ENCODE assay signal across 27 cellular contexts in genomic region chr5:109885205-109885604, GRCh38.
"Had no signal": no experiment of that assay in that cellular context is flagged by ENCODE, and none has a peak within 500 bp of the region (broad histone marks: within the 10 kb centered on the region; RNA-seq: fewer than 3 reads in every experiment).

No MANE protein-coding gene starts in this region.

- H3K9me3 ChIP-seq: neutrophil, pancreas, psoas muscle, right lobe of liver, sigmoid colon, suprapubic skin, testis, tibial artery, transverse colon, vagina had no signal

- H3K27me3 Mint-ChIP-seq: naive thymus-derived CD4-positive, alpha-beta T cell; progenitor cell of endocrine pancreas; stimulated activated naive CD8-positive, alpha-beta T cell treated with anti-CD3 and anti-CD28 coated beads, Interleukin-15, Interleukin-2, amounts not matched to agents 100 ng/mL and 50 ng/mL, for 24 hours; type B pancreatic cell had no signal

- H3K9me3 Mint-ChIP-seq: natural killer cell; nephron; stimulated activated effector memory CD8-positive, alpha-beta T cell treated with anti-CD3 and anti-CD28 coated beads, Interleukin-12 subunit alpha, Interleukin-12 subunit beta, amount 100 ng/mL, for 72 hours; stimulated activated naive CD8-positive, alpha-beta T cell treated with anti-CD3 and anti-CD28 coated beads, Interleukin-15, Interleukin-2, amounts not matched to agents 100 ng/mL and 50 ng/mL, for 24 hours; type B pancreatic cell had no signal

- H2AFZ ChIP-seq: neural progenitor cell had no signal

- H3K27ac ChIP-seq: neural progenitor cell, neutrophil, pancreas, psoas muscle, right lobe of liver, sigmoid colon, suprapubic skin, testis, tibial artery, transverse colon, vagina had no signal

- H3K36me3 ChIP-seq: neural progenitor cell, neutrophil, pancreas, right lobe of liver, sigmoid colon, suprapubic skin, tibial artery, transverse colon, vagina had no signal

- H3K4me2 ChIP-seq: neural progenitor cell had no signal

- H3K4me1 ChIP-seq: pancreas, psoas muscle, right lobe of liver, sigmoid colon, suprapubic skin, testis, tibial artery, transverse colon, vagina had no signal

- H3K4me3 ChIP-seq: neural progenitor cell, pancreas, psoas muscle, right lobe of liver, sigmoid colon, suprapubic skin, testis, tibial artery, transverse colon, vagina had no signal

- ATAC-seq: naive thymus-derived CD4-positive, alpha-beta T cell; natural killer cell; pancreas; psoas muscle; right cardiac atrium; stimulated activated effector memory CD8-positive, alpha-beta T cell treated with anti-CD3 and anti-CD28 coated beads, Interleukin-12 subunit alpha, Interleukin-12 subunit beta, amount 100 ng/mL, for 72 hours had no signal

- H3K9ac ChIP-seq: neural progenitor cell had no signal

- H3K36me3 Mint-ChIP-seq: naive thymus-derived CD4-positive, alpha-beta T cell; natural killer cell; neural progenitor cell; stimulated activated effector memory CD8-positive, alpha-beta T cell treated with anti-CD3 and anti-CD28 coated beads, Interleukin-12 subunit alpha, Interleukin-12 subunit beta, amount 100 ng/mL, for 72 hours; type B pancreatic cell had no signal

- H3K27ac Mint-ChIP-seq: naive thymus-derived CD4-positive, alpha-beta T cell; natural killer cell; nephron; neural progenitor cell; progenitor cell of endocrine pancreas; stimulated activated effector memory CD8-positive, alpha-beta T cell treated with anti-CD3 and anti-CD28 coated beads, Interleukin-12 subunit alpha, Interleukin-12 subunit beta, amount 100 ng/mL, for 72 hours; stimulated activated naive CD8-positive, alpha-beta T cell treated with anti-CD3 and anti-CD28 coated beads, Interleukin-15, Interleukin-2, amounts not matched to agents 100 ng/mL and 50 ng/mL, for 24 hours; type B pancreatic cell had no signal

- H3K4me3 Mint-ChIP-seq: naive thymus-derived CD4-positive, alpha-beta T cell; natural killer cell; nephron; neural progenitor cell; stimulated activated effector memory CD8-positive, alpha-beta T cell treated with anti-CD3 and anti-CD28 coated beads, Interleukin-12 subunit alpha, Interleukin-12 subunit beta, amount 100 ng/mL, for 72 hours; stimulated activated naive CD8-positive, alpha-beta T cell treated with anti-CD3 and anti-CD28 coated beads, Interleukin-15, Interleukin-2, amounts not matched to agents 100 ng/mL and 50 ng/mL, for 24 hours; type B pancreatic cell had no signal

- DNase-seq: naive thymus-derived CD4-positive, alpha-beta T cell; natural killer cell; nucleus accumbens; psoas muscle; right lobe of liver; small intestine; stimulated activated CD4-positive, alpha-beta T cell treated with anti-CD3 and anti-CD28 coated beads, Interleukin-15, amount 100 ng/mL, for 24 hours; stimulated activated CD4-positive, alpha-beta T cell treated with anti-CD3 and anti-CD28 coated beads, Interleukin-2, amount 100 ng/mL, for 24 hours; stimulated activated CD4-positive, alpha-beta T cell treated with anti-CD3 and anti-CD28 coated beads, Interleukin-2, amount 100 ng/mL, for 48 hours; stimulated activated CD4-positive, alpha-beta T cell treated with anti-CD3 and anti-CD28 coated beads, Interleukin-4, amount 100 ng/mL, for 24 hours; stimulated activated naive CD4-positive, alpha-beta T cell; substantia nigra; testis; tibial artery; transverse colon had no signal

- H3K27me3 ChIP-seq: neural progenitor cell, neutrophil, pancreas, right lobe of liver, sigmoid colon, suprapubic skin, testis, tibial artery, transverse colon, vagina had no signal
